Comparison of ENCODE assay signal across 1 cellular context in genomic region chr11:102421262-102421661, GRCh38.
TF ChIP-seq lines count a peak whose summit lies in the region.

No MANE protein-coding gene starts in this region.

TF ChIP-seq in K562, 482 proteins besides CTCF, POLR2A, EP300 and RAD21 (continued from another document):
- TF ChIP-seq ZNF395 (CRISPR knock-in tag; IDR thresholded peaks at IDR 0.05) (no peak), PCBP1 (IDR thresholded peaks at IDR 0.05; ENCODE audit: low read depth, low read length, poor library complexity, severe bottlenecking) (no peak), TAF7 (tag; IDR thresholded peaks at IDR 0.05) (no peak), ZNF184 (CRISPR knock-in tag; IDR thresholded peaks at IDR 0.05) (no peak), HCFC1 (IDR thresholded peaks at IDR 0.05; ENCODE audit: low read depth, low read length) (no peak), HOXB6 (CRISPR knock-in tag; IDR thresholded peaks at IDR 0.05; ENCODE audit: borderline replicate concordance) (no peak), PCBP2 (IDR thresholded peaks at IDR 0.05; ENCODE audit: low read depth, low read length, poor library complexity, severe bottlenecking) (no peak), HSF4 (CRISPR knock-in tag; IDR thresholded peaks at IDR 0.05; ENCODE audit: borderline replicate concordance) (no peak), SIX5 (IDR thresholded peaks at IDR 0.05; ENCODE audit: borderline replicate concordance in 1 of 2, insufficient read depth in 1 of 2, low read depth in 1 of 2, low read length in 2 of 2) (no peak), PKNOX1 (IDR thresholded peaks at IDR 0.05) (peak; percentile 79), SMARCE1 (IDR thresholded peaks at IDR 0.05) (no peak), PHF20 (IDR thresholded peaks at IDR 0.05; ENCODE audit: partially characterized antibody) (no peak), SRSF9 (IDR thresholded peaks at IDR 0.05; ENCODE audit: borderline replicate concordance, low read depth, low read length) (no peak), SMC3 (conservative IDR thresholded peaks at IDR 0.05; ENCODE audit: insufficient read depth, low read depth, low read length) (no peak), MNT (conservative IDR thresholded peaks at IDR 0.05) (no peak), BDP1 (IDR thresholded peaks at IDR 0.05; ENCODE audit: insufficient read depth, insufficient read length) (no peak), KDM1A (IDR thresholded peaks at IDR 0.05) (no peak), MEIS2 (IDR thresholded peaks at IDR 0.05; ENCODE audit: partially characterized antibody) (peak; percentile 76), ZNF398 (CRISPR knock-in tag; IDR thresholded peaks at IDR 0.05) (no peak), RHOXF2B (CRISPR knock-in tag; conservative IDR thresholded peaks at IDR 0.05) (no peak)
- TF ChIP-seq, protein P1, sequence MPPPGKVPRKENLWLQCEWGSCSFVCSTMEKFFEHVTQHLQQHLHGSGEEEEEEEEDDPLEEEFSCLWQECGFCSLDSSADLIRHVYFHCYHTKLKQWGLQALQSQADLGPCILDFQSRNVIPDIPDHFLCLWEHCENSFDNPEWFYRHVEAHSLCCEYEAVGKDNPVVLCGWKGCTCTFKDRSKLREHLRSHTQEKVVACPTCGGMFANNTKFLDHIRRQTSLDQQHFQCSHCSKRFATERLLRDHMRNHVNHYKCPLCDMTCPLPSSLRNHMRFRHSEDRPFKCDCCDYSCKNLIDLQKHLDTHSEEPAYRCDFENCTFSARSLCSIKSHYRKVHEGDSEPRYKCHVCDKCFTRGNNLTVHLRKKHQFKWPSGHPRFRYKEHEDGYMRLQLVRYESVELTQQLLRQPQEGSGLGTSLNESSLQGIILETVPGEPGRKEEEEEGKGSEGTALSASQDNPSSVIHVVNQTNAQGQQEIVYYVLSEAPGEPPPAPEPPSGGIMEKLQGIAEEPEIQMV (tag; conservative IDR thresholded peaks at IDR 0.05; ENCODE audit: low read depth) = no peak
- TF ChIP-seq, protein P2, sequence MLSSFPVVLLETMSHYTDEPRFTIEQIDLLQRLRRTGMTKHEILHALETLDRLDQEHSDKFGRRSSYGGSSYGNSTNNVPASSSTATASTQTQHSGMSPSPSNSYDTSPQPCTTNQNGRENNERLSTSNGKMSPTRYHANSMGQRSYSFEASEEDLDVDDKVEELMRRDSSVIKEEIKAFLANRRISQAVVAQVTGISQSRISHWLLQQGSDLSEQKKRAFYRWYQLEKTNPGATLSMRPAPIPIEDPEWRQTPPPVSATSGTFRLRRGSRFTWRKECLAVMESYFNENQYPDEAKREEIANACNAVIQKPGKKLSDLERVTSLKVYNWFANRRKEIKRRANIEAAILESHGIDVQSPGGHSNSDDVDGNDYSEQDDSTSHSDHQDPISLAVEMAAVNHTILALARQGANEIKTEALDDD (IDR thresholded peaks at IDR 0.05) = no peak
- TF ChIP-seq, protein P3, sequence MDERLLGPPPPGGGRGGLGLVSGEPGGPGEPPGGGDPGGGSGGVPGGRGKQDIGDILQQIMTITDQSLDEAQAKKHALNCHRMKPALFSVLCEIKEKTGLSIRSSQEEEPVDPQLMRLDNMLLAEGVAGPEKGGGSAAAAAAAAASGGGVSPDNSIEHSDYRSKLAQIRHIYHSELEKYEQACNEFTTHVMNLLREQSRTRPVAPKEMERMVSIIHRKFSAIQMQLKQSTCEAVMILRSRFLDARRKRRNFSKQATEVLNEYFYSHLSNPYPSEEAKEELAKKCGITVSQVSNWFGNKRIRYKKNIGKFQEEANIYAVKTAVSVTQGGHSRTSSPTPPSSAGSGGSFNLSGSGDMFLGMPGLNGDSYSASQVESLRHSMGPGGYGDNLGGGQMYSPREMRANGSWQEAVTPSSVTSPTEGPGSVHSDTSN (CRISPR knock-in tag; IDR thresholded peaks at IDR 0.05; ENCODE audit: low read depth) = no peak
- TF ChIP-seq, protein P3 (tag; conservative IDR thresholded peaks at IDR 0.05; ENCODE audit: low read depth) = peak; percentile 62
